Comparison of ENCODE assay signal across 10 cellular contexts in genomic region chr11:35162795-35163194, GRCh38. TPM values are rescaled to one million over a fixed set of nuclear protein-coding genes. Genes with fewer than 3 reads are reported as not detected.
DNase-seq lines count a peak whose midpoint lies in the region; ATAC-seq, FAIRE-seq and TF ChIP-seq lines count a peak whose summit lies in the region.
"Had no signal": no experiment of that assay in that cellular context is flagged by ENCODE, and none has a peak within 500 bp of the region (broad histone marks: within the 10 kb centered on the region; RNA-seq: fewer than 3 reads in every experiment).

No MANE protein-coding gene starts in this region.

- no peak overlapping the region for H3K4me3 Mint-ChIP-seq in dendritic cell treated with granulocyte-macrophage colony-stimulating factor and Interleukin-4, amounts not matched to agents 40 ng/mL and 50 ng/mL, for 4 days

- H3K4me1 ChIP-seq in Peyer's patch: peaks cover 5 to 87% (median 54%) of the 10 kb centered on the region in 4 donors
- H3K4me1 ChIP-seq in skeletal muscle tissue (ENCODE audit: control insufficient read depth in 3 of 3, insufficient read depth in 3 of 3, low read length in 3 of 3): peaks cover 24 to 58% (median 56%) of the 10 kb centered on the region in 3 donors

- H3K4me1 Mint-ChIP-seq in dendritic cell treated with granulocyte-macrophage colony-stimulating factor and Interleukin-4, amounts not matched to agents 40 ng/mL and 50 ng/mL, for 4 days (ENCODE audit: low read depth): peaks cover 89% of the 10 kb centered on the region

- TF ChIP-seq POLR2A in GM12891 (IDR thresholded peaks at IDR 0.05; ENCODE audit: low read depth, low read length): no peak
- no peak for TF ChIP-seq POLR2A in Peyer's patch (IDR thresholded peaks at IDR 0.05)

- H3K27ac Mint-ChIP-seq in dendritic cell treated with granulocyte-macrophage colony-stimulating factor and Interleukin-4, amounts not matched to agents 40 ng/mL and 50 ng/mL, for 4 days: peak overlapping the region; percentile 73

- no peaks in the 10 kb centered on the region for H3K27me3 Mint-ChIP-seq in dendritic cell treated with granulocyte-macrophage colony-stimulating factor and Interleukin-4, amounts not matched to agents 40 ng/mL and 50 ng/mL, for 4 days

- no peaks in the 10 kb centered on the region for H3K27me3 ChIP-seq in Peyer's patch
- no peaks in the 10 kb centered on the region for H3K27me3 ChIP-seq in skeletal muscle tissue (ENCODE audit: control insufficient read depth in 3 of 3, insufficient read depth in 3 of 3, low read length in 3 of 3)
- H3K27me3 ChIP-seq: thyroid gland had no signal

- no peaks in the 10 kb centered on the region for H3K36me3 ChIP-seq in Peyer's patch
- H3K36me3 ChIP-seq in skeletal muscle tissue (ENCODE audit: control insufficient read depth in 3 of 3, insufficient read depth in 3 of 3, low read length in 3 of 3): no peaks in the 10 kb centered on the region
- H3K36me3 ChIP-seq: thyroid gland had no signal

- H3K4me3 ChIP-seq in Peyer's patch: no peak overlapping the region
- H3K4me3 ChIP-seq in skeletal muscle tissue (ENCODE audit: low read length in 3 of 3): no peak overlapping the region
- H3K4me3 ChIP-seq: thyroid gland had no signal

- no peak overlapping the region for H3K9ac ChIP-seq in skeletal muscle tissue (ENCODE audit: low read depth in 1 of 3, low read length in 3 of 3)

- H3K9me3 ChIP-seq in Peyer's patch (no peaks in the 10 kb centered on the region), skeletal muscle tissue (ENCODE audit: control insufficient read depth in 3 of 3, low read length in 3 of 3) (no peaks in the 10 kb centered on the region)
- H3K9me3 ChIP-seq: thyroid gland had no signal

- DNase-seq in GM12891 (ENCODE audit: insufficient read length, low spot score) (no peak), Peyer's patch (no peak), NCI-H226 (no peak)
- DNase-seq: central memory CD4-positive, alpha-beta T cell; thyroid gland had no signal

- intact Hi-C loops in dendritic cell treated with granulocyte-macrophage colony-stimulating factor and Interleukin-4, amounts not matched to agents 40 ng/mL and 50 ng/mL, for 4 days (cut with micrococcal nuclease): loop anchor here (10.0 kb wide), 1 partner anchor 238 kb away; no protein-coding TSS in a partner anchor

- peak; percentile 87 for FAIRE-seq in GM12891 (lab: Jason Lieb, UNC)

- peak overlapping the region; percentile 17 to 87 (median 50) for H3K27ac ChIP-seq in Peyer's patch
- H3K27ac ChIP-seq in skeletal muscle tissue (ENCODE audit: low read depth, low read length): peak overlapping the region; percentile 57

- H3K9me3 Mint-ChIP-seq in dendritic cell treated with granulocyte-macrophage colony-stimulating factor and Interleukin-4, amounts not matched to agents 40 ng/mL and 50 ng/mL, for 4 days: no peaks in the 10 kb centered on the region

- peaks cover 63% of the 10 kb centered on the region for H3K36me3 Mint-ChIP-seq in dendritic cell treated with granulocyte-macrophage colony-stimulating factor and Interleukin-4, amounts not matched to agents 40 ng/mL and 50 ng/mL, for 4 days (ENCODE audit: low read depth)

- no peak for ATAC-seq in HG03039 (IDR thresholded peaks at IDR 0.05; ENCODE audit: unreplicated experiment)
- no peak for ATAC-seq in HG03159 (IDR thresholded peaks at IDR 0.05; ENCODE audit: unreplicated experiment)
- no peak for ATAC-seq in GM21360 (IDR thresholded peaks at IDR 0.05; ENCODE audit: unreplicated experiment)

- TF ChIP-seq CTCF in Peyer's patch (IDR thresholded peaks at IDR 0.05): no peak

TF ChIP-seq in GM12891, 5 proteins besides CTCF, POLR2A, EP300 and RAD21:
- no peak for TF ChIP-seq PAX5 (IDR thresholded peaks at IDR 0.05; ENCODE audit: insufficient read depth, low read length, severe bottlenecking)
- peak; percentile 66 for TF ChIP-seq SPI1 (IDR thresholded peaks at IDR 0.05; ENCODE audit: low read depth, low read length)

RNA-seq across cellular contexts. Expression of gene CD44, which starts 23.8 kb away (rescaled TPM):
- polyA plus RNA-seq in GM12891 (2012; ENCODE audit: low read depth, missing spikeins): 726 TPM
- total RNA-seq in Peyer's patch (100 to 1,000 TPM in 3 of 4 donors, 10 to 100 TPM in 1; 71.6 to 412 (median 130) TPM), skeletal muscle tissue (133 TPM)
